Comparison of ENCODE assay signal across 8 cellular contexts in genomic region chr6:29016559-29017427, GRCh38. TPM values are rescaled to one million over a fixed set of nuclear protein-coding genes. Genes with fewer than 3 reads are reported as not detected.
DNase-seq lines count a peak whose midpoint lies in the region; ATAC-seq and TF ChIP-seq lines count a peak whose summit lies in the region.

No MANE protein-coding gene starts in this region.

- DNase-seq in DMS53 treated with DMSO at 0.1 percent for 48 hours (lab: John Stamatoyannopoulos, UW; ENCODE audit: unreplicated experiment) (peak; percentile 70), Peyer's patch (peak; percentile 80 to 96 (median 80)), fibroblast of the aortic adventitia (ENCODE audit: low read depth) (peak; percentile 85)
- peak; percentile 76 for DNase-seq in Jurkat, Clone E6-1 (ENCODE audit: low read depth, low spot score)
- peak; percentile 76 for DNase-seq in activated T-helper 1 cell treated with anti-CD3 and anti-CD28 coated beads, Interleukin-12 subunit alpha, Interleukin-12 subunit beta, Interleukin-2, Interleukin-4 antibody, amounts not matched to agents 30 ng/mL and 10 ng/mL and 1 ng/mL, durations not matched to agents 14 hours and 24 hours and 36 hours (ENCODE audit: low spot score)
- peak; percentile 83 for DNase-seq in natural killer cell treated with Interleukin-12 subunit alpha and Interleukin-12 subunit beta and Interleukin-15 and Interleukin-18, amount 100 ng/mL, for 72 hours (ENCODE audit: low spot score)
- peak; percentile 74 for DNase-seq in stimulated activated naive CD4-positive, alpha-beta T cell treated with Interleukin-2 at 50 U/mL for 16 hours (lab: John Stamatoyannopoulos, UW)

- peak overlapping the region; percentile 87 for H3K4me3 Mint-ChIP-seq in activated T-helper 1 cell treated with anti-CD3 and anti-CD28 coated beads, Interleukin-12 subunit alpha, Interleukin-12 subunit beta, Interleukin-2, Interleukin-4 antibody, amounts not matched to agents 30 ng/mL and 10 ng/mL and 1 ng/mL, durations not matched to agents 14 hours and 24 hours and 36 hours
- H3K4me3 Mint-ChIP-seq in natural killer cell treated with Interleukin-12 subunit alpha and Interleukin-12 subunit beta and Interleukin-15 and Interleukin-18, amount 100 ng/mL, for 72 hours: peak overlapping the region; percentile 92

- H3K36me3 ChIP-seq in Peyer's patch: no peaks in the 10 kb centered on the region

- no peaks in the 10 kb centered on the region for H3K36me3 Mint-ChIP-seq in activated T-helper 1 cell treated with anti-CD3 and anti-CD28 coated beads, Interleukin-12 subunit alpha, Interleukin-12 subunit beta, Interleukin-2, Interleukin-4 antibody, amounts not matched to agents 30 ng/mL and 10 ng/mL and 1 ng/mL, durations not matched to agents 14 hours and 24 hours and 36 hours (ENCODE audit: low read depth)
- no peaks in the 10 kb centered on the region for H3K36me3 Mint-ChIP-seq in natural killer cell treated with Interleukin-12 subunit alpha and Interleukin-12 subunit beta and Interleukin-15 and Interleukin-18, amount 100 ng/mL, for 72 hours

- peaks cover 22% of the 10 kb centered on the region for H3K4me1 Mint-ChIP-seq in activated T-helper 1 cell treated with anti-CD3 and anti-CD28 coated beads, Interleukin-12 subunit alpha, Interleukin-12 subunit beta, Interleukin-2, Interleukin-4 antibody, amounts not matched to agents 30 ng/mL and 10 ng/mL and 1 ng/mL, durations not matched to agents 14 hours and 24 hours and 36 hours (ENCODE audit: low read depth)
- H3K4me1 Mint-ChIP-seq in natural killer cell treated with Interleukin-12 subunit alpha and Interleukin-12 subunit beta and Interleukin-15 and Interleukin-18, amount 100 ng/mL, for 72 hours (ENCODE audit: low read depth in 2 of 2): peaks cover 14 to 20% of the 10 kb centered on the region in 2 donors

- no peaks in the 10 kb centered on the region for H3K9me3 Mint-ChIP-seq in activated T-helper 1 cell treated with anti-CD3 and anti-CD28 coated beads, Interleukin-12 subunit alpha, Interleukin-12 subunit beta, Interleukin-2, Interleukin-4 antibody, amounts not matched to agents 30 ng/mL and 10 ng/mL and 1 ng/mL, durations not matched to agents 14 hours and 24 hours and 36 hours
- no peaks in the 10 kb centered on the region for H3K9me3 Mint-ChIP-seq in natural killer cell treated with Interleukin-12 subunit alpha and Interleukin-12 subunit beta and Interleukin-15 and Interleukin-18, amount 100 ng/mL, for 72 hours

- ATAC-seq in GM21619 (IDR thresholded peaks at IDR 0.05; ENCODE audit: unreplicated experiment): peak; percentile 83
- ATAC-seq in natural killer cell treated with Interleukin-12 subunit alpha and Interleukin-12 subunit beta and Interleukin-15 and Interleukin-18, amount 100 ng/mL, for 72 hours: peak; percentile 88 to 89

- intact Hi-C loops in activated T-helper 1 cell treated with anti-CD3 and anti-CD28 coated beads, Interleukin-12 subunit alpha, Interleukin-12 subunit beta, Interleukin-2, Interleukin-4 antibody, amounts not matched to agents 30 ng/mL and 10 ng/mL and 1 ng/mL, durations not matched to agents 14 hours and 24 hours and 36 hours (cut with micrococcal nuclease): loop anchor here (1.0 to 10.0 kb wide), 12 partner anchors 11 to 882 kb away; partner anchors contain the start of genes TRIM27 and ZNF311

- H3K27ac Mint-ChIP-seq in activated T-helper 1 cell treated with anti-CD3 and anti-CD28 coated beads, Interleukin-12 subunit alpha, Interleukin-12 subunit beta, Interleukin-2, Interleukin-4 antibody, amounts not matched to agents 30 ng/mL and 10 ng/mL and 1 ng/mL, durations not matched to agents 14 hours and 24 hours and 36 hours: peak overlapping the region; percentile 89
- H3K27ac Mint-ChIP-seq in natural killer cell treated with Interleukin-12 subunit alpha and Interleukin-12 subunit beta and Interleukin-15 and Interleukin-18, amount 100 ng/mL, for 72 hours: peak overlapping the region; percentile 26 to 42

- H3K4me3 ChIP-seq in Jurkat, Clone E6-1 (ENCODE audit: low read length): peak overlapping the region; percentile 57
- peak overlapping the region; percentile 21 to 65 (median 48) for H3K4me3 ChIP-seq in Peyer's patch
- peak overlapping the region; percentile 66 for H3K4me3 ChIP-seq in fibroblast of the aortic adventitia (ENCODE audit: low read depth, low read length)

- TF ChIP-seq CTCF in Peyer's patch (IDR thresholded peaks at IDR 0.05) (peak; percentile 67 to 85 (median 80)), fibroblast of the aortic adventitia (IDR thresholded peaks at IDR 0.05; ENCODE audit: insufficient read depth, low read length) (peak; percentile 86)

- no peak for TF ChIP-seq POLR2A in Peyer's patch (IDR thresholded peaks at IDR 0.05)

- H3K9me3 ChIP-seq in Peyer's patch: no peaks in the 10 kb centered on the region

- H3K27me3 Mint-ChIP-seq in activated T-helper 1 cell treated with anti-CD3 and anti-CD28 coated beads, Interleukin-12 subunit alpha, Interleukin-12 subunit beta, Interleukin-2, Interleukin-4 antibody, amounts not matched to agents 30 ng/mL and 10 ng/mL and 1 ng/mL, durations not matched to agents 14 hours and 24 hours and 36 hours (ENCODE audit: insufficient read depth): peaks cover 22% of the 10 kb centered on the region
- H3K27me3 Mint-ChIP-seq in natural killer cell treated with Interleukin-12 subunit alpha and Interleukin-12 subunit beta and Interleukin-15 and Interleukin-18, amount 100 ng/mL, for 72 hours: peaks cover 14 to 23% of the 10 kb centered on the region in 2 donors

- no peaks in the 10 kb centered on the region for H3K27me3 ChIP-seq in Peyer's patch

- peak overlapping the region in 1 of 4 donors; percentile 48 for H3K27ac ChIP-seq in Peyer's patch

- H3K4me1 ChIP-seq in Peyer's patch: peaks cover 0 to 4% (median 0%) of the 10 kb centered on the region in 4 donors

RNA-seq across cellular contexts. Expression of gene ZNF311, which starts 11.7 kb away (rescaled TPM):
- polyA plus RNA-seq in Jurkat, Clone E6-1 (2012; ENCODE audit: insufficient read depth, insufficient read length): not detected
- 1 to 10 TPM in 3 of 4 donors, not detected in 1; 1.2 to 1.4 (median 1.3) TPM for total RNA-seq in Peyer's patch
- total RNA-seq in activated T-helper 1 cell treated with anti-CD3 and anti-CD28 coated beads, Interleukin-12 subunit alpha, Interleukin-12 subunit beta, Interleukin-2, Interleukin-4 antibody, amounts not matched to agents 30 ng/mL and 10 ng/mL and 1 ng/mL, durations not matched to agents 14 hours and 24 hours and 36 hours: 0.64 and 0.80 TPM in 2 replicates
- 1.3 and 2.5 TPM in 2 replicates for total RNA-seq in fibroblast of the aortic adventitia (ENCODE audit: low replicate concordance)
- total RNA-seq in natural killer cell treated with Interleukin-12 subunit alpha and Interleukin-12 subunit beta and Interleukin-15 and Interleukin-18, amount 100 ng/mL, for 72 hours: under 1 TPM; 0.19 to 0.28 TPM

RNA-seq across cellular contexts. Expression of gene OR2W1, which starts 28.2 kb away (rescaled TPM):
- not detected for polyA plus RNA-seq in Jurkat, Clone E6-1 (2012; ENCODE audit: insufficient read depth, insufficient read length)
- total RNA-seq in Peyer's patch: not detected
- total RNA-seq in activated T-helper 1 cell treated with anti-CD3 and anti-CD28 coated beads, Interleukin-12 subunit alpha, Interleukin-12 subunit beta, Interleukin-2, Interleukin-4 antibody, amounts not matched to agents 30 ng/mL and 10 ng/mL and 1 ng/mL, durations not matched to agents 14 hours and 24 hours and 36 hours: not detected in 2 replicates
- total RNA-seq in fibroblast of the aortic adventitia (ENCODE audit: low replicate concordance): not detected in 2 replicates
- total RNA-seq in natural killer cell treated with Interleukin-12 subunit alpha and Interleukin-12 subunit beta and Interleukin-15 and Interleukin-18, amount 100 ng/mL, for 72 hours: not detected
